4 cellular contexts compared by ENCODE assay signal in the genomic region with DNA sequence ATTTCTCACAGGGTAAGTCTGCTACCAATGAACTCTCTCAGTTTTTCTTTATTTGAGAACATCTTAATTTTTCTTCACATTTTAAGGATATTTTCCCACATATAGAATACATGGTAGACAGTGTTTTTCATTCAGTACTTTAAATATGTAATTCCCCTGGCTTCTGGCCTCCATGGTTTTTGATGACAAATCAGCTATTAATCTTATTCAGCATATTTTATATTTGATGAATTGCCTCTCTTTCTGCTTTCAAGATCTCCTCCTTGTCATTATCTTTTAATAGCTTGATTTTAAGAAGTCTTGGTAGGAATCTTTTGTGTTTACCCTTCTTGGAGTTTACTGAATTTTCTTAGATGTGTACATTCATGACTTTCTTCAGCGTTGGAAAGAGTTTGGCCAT.
TF ChIP-seq lines count a peak whose summit lies in the region.

No MANE protein-coding gene starts in this region.

TF ChIP-seq in HepG2, 621 proteins besides CTCF, POLR2A, EP300 and RAD21:
- TF ChIP-seq AKAP8 (CRISPR knock-in tag; IDR thresholded peaks at IDR 0.05), result no peak
- peak; percentile 45 to 72 for TF ChIP-seq MAFK (conservative IDR thresholded peaks at IDR 0.05 in 1 of 2, IDR thresholded peaks at IDR 0.05 in 1 of 2; ENCODE audit: low read length in 2 of 2)
- TF ChIP-seq HDAC6 (IDR thresholded peaks at IDR 0.05; ENCODE audit: low read depth, low read length), result no peak
- TF ChIP-seq MAFF (IDR thresholded peaks at IDR 0.05; ENCODE audit: low read depth, low read length), result peak; percentile 62
TF ChIP-seq in HepG2: peak in this region for 2.

TF ChIP-seq in A549, 52 proteins besides CTCF, POLR2A, EP300 and RAD21:
- no peak for TF ChIP-seq ZNF302 (CRISPR knock-in tag; IDR thresholded peaks at IDR 0.05)
- TF ChIP-seq MAFK (IDR thresholded peaks at IDR 0.05; ENCODE audit: partially characterized antibody), result peak; percentile 47

TF ChIP-seq in IMR-90, 13 proteins besides CTCF, POLR2A, EP300 and RAD21:
- TF ChIP-seq MAFK (IDR thresholded peaks at IDR 0.05; ENCODE audit: low read depth, low read length) (peak; percentile 21; the same call in 1 of the 2 replicates), BHLHE40 (IDR thresholded peaks at IDR 0.05; ENCODE audit: low read depth, low read length) (no peak), SMC3 (IDR thresholded peaks at IDR 0.05; ENCODE audit: low read depth, low read length) (no peak), CEBPB (IDR thresholded peaks at IDR 0.05; ENCODE audit: low read depth, low read length) (no peak), MXI1 (IDR thresholded peaks at IDR 0.05; ENCODE audit: borderline replicate concordance, low read depth, low read length) (no peak)

TF ChIP-seq in K562, 482 proteins besides CTCF, POLR2A, EP300 and RAD21:
- no peak for TF ChIP-seq ZNF695 (CRISPR knock-in tag; IDR thresholded peaks at IDR 0.05)
- peak; percentile 44; the same call in 1 of the 2 replicates for TF ChIP-seq ZNF316 (IDR thresholded peaks at IDR 0.05)
- no peak for TF ChIP-seq SRF (CRISPR knock-in tag; IDR thresholded peaks at IDR 0.05)
- no peak for TF ChIP-seq SMARCC2 (IDR thresholded peaks at IDR 0.05; ENCODE audit: low read depth)
- TF ChIP-seq ZNF77 (CRISPR knock-in tag; IDR thresholded peaks at IDR 0.05), result no peak
- peak; percentile 23; the same call in 1 of the 2 replicates for TF ChIP-seq C11orf30 (IDR thresholded peaks at IDR 0.05; ENCODE audit: low read depth)
- TF ChIP-seq, protein P1, sequence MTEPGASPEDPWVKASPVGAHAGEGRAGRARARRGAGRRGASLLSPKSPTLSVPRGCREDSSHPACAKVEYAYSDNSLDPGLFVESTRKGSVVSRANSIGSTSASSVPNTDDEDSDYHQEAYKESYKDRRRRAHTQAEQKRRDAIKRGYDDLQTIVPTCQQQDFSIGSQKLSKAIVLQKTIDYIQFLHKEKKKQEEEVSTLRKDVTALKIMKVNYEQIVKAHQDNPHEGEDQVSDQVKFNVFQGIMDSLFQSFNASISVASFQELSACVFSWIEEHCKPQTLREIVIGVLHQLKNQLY (CRISPR knock-in tag; conservative IDR thresholded peaks at IDR 0.05), result no peak
- no peak for TF ChIP-seq SP2 (IDR thresholded peaks at IDR 0.05; ENCODE audit: extremely low read depth, low read depth, low read length, poor library complexity, severe bottlenecking)
- TF ChIP-seq, protein P2, sequence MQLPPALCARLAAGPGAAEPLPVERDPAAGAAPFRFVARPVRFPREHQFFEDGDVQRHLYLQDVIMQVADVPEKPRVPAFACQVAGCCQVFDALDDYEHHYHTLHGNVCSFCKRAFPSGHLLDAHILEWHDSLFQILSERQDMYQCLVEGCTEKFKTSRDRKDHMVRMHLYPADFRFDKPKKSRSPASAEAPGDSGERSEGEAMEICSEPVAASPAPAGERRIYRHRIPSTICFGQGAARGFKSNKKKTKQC (CRISPR knock-in tag; IDR thresholded peaks at IDR 0.05), result no peak
- no peak for TF ChIP-seq ASH1L (IDR thresholded peaks at IDR 0.05; ENCODE audit: borderline replicate concordance, low read depth, partially characterized antibody)
- TF ChIP-seq, protein P3, sequence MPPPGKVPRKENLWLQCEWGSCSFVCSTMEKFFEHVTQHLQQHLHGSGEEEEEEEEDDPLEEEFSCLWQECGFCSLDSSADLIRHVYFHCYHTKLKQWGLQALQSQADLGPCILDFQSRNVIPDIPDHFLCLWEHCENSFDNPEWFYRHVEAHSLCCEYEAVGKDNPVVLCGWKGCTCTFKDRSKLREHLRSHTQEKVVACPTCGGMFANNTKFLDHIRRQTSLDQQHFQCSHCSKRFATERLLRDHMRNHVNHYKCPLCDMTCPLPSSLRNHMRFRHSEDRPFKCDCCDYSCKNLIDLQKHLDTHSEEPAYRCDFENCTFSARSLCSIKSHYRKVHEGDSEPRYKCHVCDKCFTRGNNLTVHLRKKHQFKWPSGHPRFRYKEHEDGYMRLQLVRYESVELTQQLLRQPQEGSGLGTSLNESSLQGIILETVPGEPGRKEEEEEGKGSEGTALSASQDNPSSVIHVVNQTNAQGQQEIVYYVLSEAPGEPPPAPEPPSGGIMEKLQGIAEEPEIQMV (tag; conservative IDR thresholded peaks at IDR 0.05; ENCODE audit: low read depth), result no peak
- TF ChIP-seq, protein P4, sequence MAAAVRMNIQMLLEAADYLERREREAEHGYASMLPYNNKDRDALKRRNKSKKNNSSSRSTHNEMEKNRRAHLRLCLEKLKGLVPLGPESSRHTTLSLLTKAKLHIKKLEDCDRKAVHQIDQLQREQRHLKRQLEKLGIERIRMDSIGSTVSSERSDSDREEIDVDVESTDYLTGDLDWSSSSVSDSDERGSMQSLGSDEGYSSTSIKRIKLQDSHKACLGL (CRISPR knock-in tag; IDR thresholded peaks at IDR 0.05; ENCODE audit: borderline replicate concordance, poor library complexity, severe bottlenecking), result no peak
- TF ChIP-seq, protein P5, sequence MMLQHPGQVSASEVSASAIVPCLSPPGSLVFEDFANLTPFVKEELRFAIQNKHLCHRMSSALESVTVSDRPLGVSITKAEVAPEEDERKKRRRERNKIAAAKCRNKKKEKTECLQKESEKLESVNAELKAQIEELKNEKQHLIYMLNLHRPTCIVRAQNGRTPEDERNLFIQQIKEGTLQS (IDR thresholded peaks at IDR 0.05), result no peak
- TF ChIP-seq, protein P5 (CRISPR knock-in tag; conservative IDR thresholded peaks at IDR 0.05), result no peak
- no peak for TF ChIP-seq TOE1 (IDR thresholded peaks at IDR 0.05; ENCODE audit: borderline replicate concordance)
- no peak for TF ChIP-seq TOE1 (CRISPR knock-in tag; IDR thresholded peaks at IDR 0.05; ENCODE audit: borderline replicate concordance, low read depth)
TF ChIP-seq in K562: peak in this region for 2.
